In genomic region chr1:147526501-147526900, GRCh38 we compare ENCODE assay signal across 7 cellular contexts.
"Had no signal": no experiment of that assay in that cellular context is flagged by ENCODE, and none has a peak within 500 bp of the region (broad histone marks: within the 10 kb centered on the region; RNA-seq: fewer than 3 reads in every experiment).

No MANE protein-coding gene starts in this region.

- H3K36me3 Mint-ChIP-seq: IgD-negative memory B cell had no signal

- H3K4me3 ChIP-seq: K562 had no signal

- H3K27ac Mint-ChIP-seq: IgD-negative memory B cell had no signal

- FAIRE-seq: HepG2, HTR-8/SVneo, K562 had no signal

- H3K27ac ChIP-seq: HL-60 had no signal

- DNase-seq: IMR-90, KBM-7 had no signal

- H3K4me1 Mint-ChIP-seq: IgD-negative memory B cell had no signal

- ATAC-seq: HepG2, K562 had no signal

- H3K9me3 Mint-ChIP-seq: IgD-negative memory B cell had no signal
